Comparison of ENCODE assay signal across 1 cellular context in genomic region chr10:32917817-32918216, GRCh38.
TF ChIP-seq lines count a peak whose summit lies in the region.
"Not testable (repeated sequence)": the region's sequence is repeated elsewhere in the genome, so short reads cannot be mapped to it uniquely, and the experiment has no call there.

No MANE protein-coding gene starts in this region.

- not testable (repeated sequence) for H3K27ac ChIP-seq in HEK293 (ENCODE audit: extremely low read depth, low read depth, low read length)

- not testable (repeated sequence) for H3K4me3 ChIP-seq in HEK293 (ENCODE audit: low read depth, low read length)

- not testable (repeated sequence) for TF ChIP-seq CTCF in HEK293 (tag by site-specific recombination; IDR thresholded peaks at IDR 0.05)

- POLR2A ChIA-PET in HEK293 (lab: Yijun Ruan, JAX) = not testable (repeated sequence)

- not testable (repeated sequence) for H3K9me3 ChIP-seq in HEK293 (ENCODE audit: control insufficient read depth, insufficient read depth, low read depth, low read length)

- peaks cover 45 to 46% of the 10 kb centered on the region in 2 experiments for H3K36me3 ChIP-seq in HEK293 (ENCODE audit: control insufficient read depth in 2 of 2, insufficient read depth in 1 of 2, low read length in 2 of 2)

- H3K4me1 ChIP-seq in HEK293 (ENCODE audit: control insufficient read depth, insufficient read depth, low read length) = not testable (repeated sequence)

- CTCF ChIA-PET in HEK293 (lab: Yijun Ruan, JAX) = not testable (repeated sequence)

TF ChIP-seq in HEK293, 187 proteins besides CTCF, POLR2A, EP300 and RAD21:
- TF ChIP-seq ZNF146 (tag by site-specific recombination; IDR thresholded peaks at IDR 0.05) = peak; percentile 87
- 0 out of 2 replicates have a peak, but pooled peaks have one; percentile 55 for TF ChIP-seq ZNF280D (tag by site-specific recombination; IDR thresholded peaks at IDR 0.05)
